In genomic region chr13:24997367-24997967, GRCh38 we compare ENCODE assay signal across 9 cellular contexts.
DNase-seq lines count a peak whose midpoint lies in the region; ATAC-seq, FAIRE-seq and TF ChIP-seq lines count a peak whose summit lies in the region.
"Had no signal": no experiment of that assay in that cellular context is flagged by ENCODE, and none has a peak within 500 bp of the region (broad histone marks: within the 10 kb centered on the region; RNA-seq: fewer than 3 reads in every experiment).

No MANE protein-coding gene starts in this region.

- H3K27ac Mint-ChIP-seq in activated CD4-positive, alpha-beta memory T cell treated with anti-CD3 and anti-CD28 coated beads for 36 hours: no peak overlapping the region
- H3K27ac Mint-ChIP-seq: effector memory CD8-positive, alpha-beta T cell had no signal

- H3K27ac ChIP-seq in 22Rv1: no peak overlapping the region
- no peak overlapping the region for H3K27ac ChIP-seq in K562 (ENCODE audit: extremely low read depth, low read depth, low read length)
- H3K27ac ChIP-seq in lower lobe of right lung: no peak overlapping the region

- H3K4me2 ChIP-seq in K562 (ENCODE audit: insufficient read depth, low read length): no peak overlapping the region

- WGBS in K562 (ENCODE audit: insufficient coverage, low coverage, missing lambda C conversion rate): 27% methylated on average over 10 of the region's 10 CpGs

- DNase-seq in DMS53 (lab: John Stamatoyannopoulos, UW) (peak; percentile 77), NCI-H1694 treated with DMSO at 0.1 percent for 48 hours (lab: John Stamatoyannopoulos, UW) (peak; percentile 34), K562 (ENCODE audit: extremely low read depth in 1 of 4, low spot score in 3 of 4) (peak; percentile 12 to 48 (median 16)), lower lobe of right lung (no peak), HPDE6-E6E7 (ENCODE audit: extremely low spot score) (no peak)
- DNase-seq in activated CD4-positive, alpha-beta memory T cell treated with anti-CD3 and anti-CD28 coated beads for 36 hours: no peak

- H2AFZ ChIP-seq in K562 (ENCODE audit: low read depth, low read length): no peak overlapping the region

- ATAC-seq in K562: no peak
- no peak for ATAC-seq in lower lobe of right lung
- ATAC-seq in HG03108 (IDR thresholded peaks at IDR 0.05; ENCODE audit: unreplicated experiment): no peak
- ATAC-seq: effector memory CD8-positive, alpha-beta T cell had no signal

- H3K9me1 ChIP-seq in K562 (ENCODE audit: control insufficient read depth, insufficient read depth, low read length): no peaks in the 10 kb centered on the region

- peak; percentile 35 to 63 for TF ChIP-seq RAD21 in K562 (CRISPR knock-in tag; conservative IDR thresholded peaks at IDR 0.05 in 1 of 2, IDR thresholded peaks at IDR 0.05 in 1 of 2)

- peak; percentile 84 for FAIRE-seq in K562 (lab: Jason Lieb, UNC)

- in situ Hi-C loops in K562 (cut with MboI): loop anchor here (25.0 kb wide), 1 partner anchor 260 kb away; no protein-coding TSS in a partner anchor

- H3K36me3 Mint-ChIP-seq in activated CD4-positive, alpha-beta memory T cell treated with anti-CD3 and anti-CD28 coated beads for 36 hours: no peaks in the 10 kb centered on the region

- intact Hi-C loops in K562 (cut with micrococcal nuclease) (loop anchor here (5.0 kb wide), 1 partner anchor 305 kb away; no protein-coding TSS in a partner anchor), lower lobe of right lung (cut with DNase I) (no loop called here)
- intact Hi-C loops in activated CD4-positive, alpha-beta memory T cell treated with anti-CD3 and anti-CD28 coated beads for 36 hours (cut with micrococcal nuclease): loop anchor here (5.0 to 10.0 kb wide), 2 partner anchors 253 to 315 kb away; partner anchors contain the start of gene ATP12A

- H3K9ac ChIP-seq in K562 (ENCODE audit: insufficient read depth in 1 of 2, low read depth in 2 of 2, low read length in 2 of 2): no peak overlapping the region

- H3K4me3 Mint-ChIP-seq in activated CD4-positive, alpha-beta memory T cell treated with anti-CD3 and anti-CD28 coated beads for 36 hours: no peak overlapping the region
- H3K4me3 Mint-ChIP-seq: effector memory CD8-positive, alpha-beta T cell had no signal

- POLR2A ChIA-PET in K562 (lab: Yijun Ruan, JAX): no interaction called here
- POLR2A ChIA-PET in activated CD4-positive, alpha-beta memory T cell treated with anti-CD3 and anti-CD28 coated beads for 36 hours (lab: Charles Lee): no interaction called here

- CTCF ChIA-PET in K562 (lab: Yijun Ruan, JAX; ENCODE audit: low intra/inter-chr PET ratio): interaction anchor here (0.6 to 1.7 kb wide), 4 partner anchors 116 to 392 kb away, joined by 3 to 6 read pairs (median 5); no protein-coding TSS in a partner anchor
- CTCF ChIA-PET in activated CD4-positive, alpha-beta memory T cell treated with anti-CD3 and anti-CD28 coated beads for 36 hours (lab: Charles Lee): interaction anchor here (1.4 kb wide), 1 partner anchor 114 kb away, joined by 4 read pairs; no protein-coding TSS in a partner anchor

- peaks cover 5% of the 10 kb centered on the region for H3K4me1 Mint-ChIP-seq in activated CD4-positive, alpha-beta memory T cell treated with anti-CD3 and anti-CD28 coated beads for 36 hours (ENCODE audit: low read depth)

- H3K27me3 ChIP-seq in K562 (ENCODE audit: control insufficient read depth in 2 of 2, insufficient read depth in 2 of 2, low read length in 2 of 2): peaks cover 0 to 8% of the 10 kb centered on the region in 2 experiments; a peak in 2 of 5 replicates
- peaks cover 16% of the 10 kb centered on the region for H3K27me3 ChIP-seq in lower lobe of right lung (ENCODE audit: low read depth)

- H3K4me1 ChIP-seq in K562 (replicated peaks in 1 of 2; ENCODE audit: control insufficient read depth in 2 of 2, insufficient read depth in 2 of 2, low read length in 2 of 2): no peaks in the 10 kb centered on the region
- H3K4me1 ChIP-seq in lower lobe of right lung: no peaks in the 10 kb centered on the region

- BruUV-seq in K562 (replicated peaks; lab: Mats Ljungman, UMichigan): no TSS peak

- H3K4me3 ChIP-seq in K562 (no peak overlapping the region), lower lobe of right lung (no peak overlapping the region)

- no peaks in the 10 kb centered on the region for H4K20me1 ChIP-seq in K562 (replicated peaks; ENCODE audit: control insufficient read depth, insufficient read depth, low read length)

- no peaks in the 10 kb centered on the region for H3K79me2 ChIP-seq in K562 (ENCODE audit: control insufficient read depth, insufficient read depth, low read length)

- H3K36me3 ChIP-seq in K562 (ENCODE audit: control insufficient read depth, insufficient read depth, low read length) (no peaks in the 10 kb centered on the region), lower lobe of right lung (no peaks in the 10 kb centered on the region)

- H3K27me3 Mint-ChIP-seq in activated CD4-positive, alpha-beta memory T cell treated with anti-CD3 and anti-CD28 coated beads for 36 hours: peaks cover 29% of the 10 kb centered on the region

- TF ChIP-seq EP300 in K562 (IDR thresholded peaks at IDR 0.05; ENCODE audit: low read length): no peak

- no peaks in the 10 kb centered on the region for H3K9me3 Mint-ChIP-seq in activated CD4-positive, alpha-beta memory T cell treated with anti-CD3 and anti-CD28 coated beads for 36 hours
- H3K9me3 Mint-ChIP-seq: effector memory CD8-positive, alpha-beta T cell had no signal

- H3K9me3 ChIP-seq in K562 (replicated peaks; ENCODE audit: control insufficient read depth, insufficient read depth, low read depth, low read length) (no peaks in the 10 kb centered on the region), lower lobe of right lung (no peaks in the 10 kb centered on the region)

- TF ChIP-seq CTCF in 22Rv1 (IDR thresholded peaks at IDR 0.05) (peak; percentile 85), K562 (IDR thresholded peaks at IDR 0.05 in 2 of 3, conservative IDR thresholded peaks at IDR 0.05 in 1 of 3; ENCODE audit: insufficient read depth in 2 of 3, low read depth in 1 of 3, low read length in 3 of 3) (peak; percentile 17 to 60 (median 51); a peak in 5 of 6 replicates), lower lobe of right lung (IDR thresholded peaks at IDR 0.05) (peak; percentile 74)

- no peak for TF ChIP-seq POLR2A in K562 (conservative IDR thresholded peaks at IDR 0.05)

TF ChIP-seq in K562, 482 proteins besides CTCF, POLR2A, EP300 and RAD21:
- TF ChIP-seq, protein P1, sequence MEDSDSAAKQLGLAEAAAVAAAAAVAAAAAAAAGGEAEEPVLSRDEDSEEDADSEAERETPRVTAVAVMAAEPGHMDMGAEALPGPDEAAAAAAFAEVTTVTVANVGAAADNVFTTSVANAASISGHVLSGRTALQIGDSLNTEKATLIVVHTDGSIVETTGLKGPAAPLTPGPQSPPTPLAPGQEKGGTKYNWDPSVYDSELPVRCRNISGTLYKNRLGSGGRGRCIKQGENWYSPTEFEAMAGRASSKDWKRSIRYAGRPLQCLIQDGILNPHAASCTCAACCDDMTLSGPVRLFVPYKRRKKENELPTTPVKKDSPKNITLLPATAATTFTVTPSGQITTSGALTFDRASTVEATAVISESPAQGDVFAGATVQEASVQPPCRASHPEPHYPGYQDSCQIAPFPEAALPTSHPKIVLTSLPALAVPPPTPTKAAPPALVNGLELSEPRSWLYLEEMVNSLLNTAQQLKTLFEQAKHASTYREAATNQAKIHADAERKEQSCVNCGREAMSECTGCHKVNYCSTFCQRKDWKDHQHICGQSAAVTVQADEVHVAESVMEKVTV (CRISPR knock-in tag; IDR thresholded peaks at IDR 0.05): 0 out of 2 replicates have a peak, but pooled peaks have one; percentile 31
- TF ChIP-seq PYGO2 (tag; IDR thresholded peaks at IDR 0.05) (no peak), SMC3 (conservative IDR thresholded peaks at IDR 0.05; ENCODE audit: insufficient read depth, low read depth, low read length) (0 out of 2 replicates have a peak, but pooled peaks have one; percentile 21)

Comparison
In these comparisons a context has a peak if more than half of its experiments do, and no peak if none do; other contexts are left out.
1. DNase-seq: peak in DMS53 (single experiment), NCI-H1694 treated with DMSO at 0.1 percent for 48 hours (single experiment) and K562 (4 of 4); none in lower lobe of right lung (single experiment), activated CD4-positive, alpha-beta memory T cell treated with anti-CD3 and anti-CD28 coated beads for 36 hours (single experiment) and HPDE6-E6E7 (single experiment).
2. Peak in every context shown above with its lines, with median percentiles within 50 percentile points of each other: CTCF ChIP-seq.